Comparison of ENCODE assay signal across 14 cellular contexts in the genomic region with DNA sequence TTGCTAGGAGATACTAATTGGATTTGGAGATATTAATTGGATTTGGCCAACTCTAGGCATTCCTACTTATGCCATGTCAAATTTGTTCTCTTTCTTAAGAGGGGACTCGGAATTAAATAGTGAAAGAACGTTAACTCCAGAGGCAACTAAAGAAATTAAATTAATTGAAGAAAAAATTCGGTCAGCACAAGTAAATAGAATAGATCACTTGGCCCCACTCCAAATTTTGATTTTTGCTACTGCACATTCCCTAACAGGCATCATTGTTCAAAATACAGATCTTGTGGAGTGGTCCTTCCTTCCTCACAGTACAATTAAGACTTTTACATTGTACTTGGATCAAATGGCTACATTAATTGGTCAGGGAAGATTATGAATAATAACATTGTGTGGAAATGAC. TPM values are rescaled to one million over a fixed set of nuclear protein-coding genes. Genes with fewer than 3 reads are reported as not detected.
"Had no signal": no experiment of that assay in that cellular context is flagged by ENCODE, and none has a peak within 500 bp of the region (broad histone marks: within the 10 kb centered on the region; RNA-seq: fewer than 3 reads in every experiment).

No MANE protein-coding gene starts in this region.

RNA-seq across cellular contexts. Expression of a gene that starts 37.6 kb away (rescaled TPM):
- total RNA-seq: activated CD4-positive, alpha-beta T cell treated with anti-CD3 and anti-CD28 coated beads, Interleukin-2, amount 10 ng/mL, durations not matched to agents 7 days and 5 days; activated naive CD4-positive, alpha-beta T cell treated with anti-CD3 and anti-CD28 coated beads, Interleukin-2, amount 50 U/mL, for 72 hours; activated naive CD8-positive, alpha-beta T cell treated with anti-CD3 and anti-CD28 coated beads, Interleukin-2, amount 10 ng/mL, durations not matched to agents 7 days and 5 days; activated T-cell treated with anti-CD3 and anti-CD28 coated beads, Interleukin-2, amount 50 U/mL, for 72 hours; ascending aorta; bronchial epithelial cell; cardiac septum; cerebellum; esophagus muscularis mucosa; foreskin keratinocyte; gastrocnemius medialis; heart left ventricle; T-helper 1 cell treated with Interleukin-12 subunit alpha and Interleukin-12 subunit beta and Interleukin-4 antibody, amounts not matched to agents 30 ng/mL and 1 ng/mL, for 36 hours; WTC11 had no signal
- polyA plus RNA-seq: foreskin keratinocyte, heart left ventricle had no signal
